In genomic region chr20:58513580-58514285, GRCh38 we compare ENCODE assay signal across 22 cellular contexts. TPM values are rescaled to one million over a fixed set of nuclear protein-coding genes. Genes with fewer than 3 reads are reported as not detected.
DNase-seq lines count a peak whose midpoint lies in the region; FAIRE-seq and TF ChIP-seq lines count a peak whose summit lies in the region.
"Had no signal": no experiment of that assay in that cellular context is flagged by ENCODE, and none has a peak within 500 bp of the region (broad histone marks: within the 10 kb centered on the region; RNA-seq: fewer than 3 reads in every experiment).

No MANE protein-coding gene starts in this region.

- DNase-seq in AG04449 (ENCODE audit: low read depth, low spot score) (no peak), H1 (ENCODE audit: low read depth in 1 of 2, low spot score in 2 of 2) (peak in 1 of 2 experiments; percentile 67), AG20443 (ENCODE audit: low spot score) (no peak), glomerular visceral epithelial cell (ENCODE audit: extremely low spot score) (no peak), Kasumi-1 (lab: John Stamatoyannopoulos, UW) (no peak)
- no peak for DNase-seq in activated naive CD4-positive, alpha-beta T cell (lab: John Stamatoyannopoulos, UW)
- DNase-seq: activated CD4-positive, alpha-beta T cell treated with anti-CD3 and anti-CD28 coated beads, Interleukin-2, amount 50 U/mL, for 4 hours; activated naive CD4-positive, alpha-beta T cell treated with anti-CD3 and anti-CD28 coated beads, Interleukin-2, amount 10 ng/mL, durations not matched to agents 7 days and 5 days; CD4-positive, alpha-beta memory T cell; cortex of kidney; DMS53; foreskin melanocyte; KBM-7; lower lobe of right lung; naive thymus-derived CD4-positive, alpha-beta T cell; NCI-H2081 treated with DMSO at 0.1 percent for 48 hours; NCI-H510A; testis had no signal

- H3K4me1 Mint-ChIP-seq in nephron, result peaks cover 20% of the 10 kb centered on the region
- H3K4me1 Mint-ChIP-seq: activated naive CD4-positive, alpha-beta T cell treated with anti-CD3 and anti-CD28 coated beads, Interleukin-2, amount 10 ng/mL, durations not matched to agents 7 days and 5 days; CD4-positive, alpha-beta memory T cell; naive thymus-derived CD4-positive, alpha-beta T cell had no signal

- H3K9ac ChIP-seq in HUES6 (ENCODE audit: low read length), result no peak overlapping the region
- no peak overlapping the region for H3K9ac ChIP-seq in H1 (replicated peaks in 1 of 4; ENCODE audit: extremely low read depth in 1 of 4, low read depth in 3 of 4, low read length in 3 of 4)

- H4K8ac ChIP-seq in H1 (ENCODE audit: extremely low read depth, insufficient read depth, low read length), result no peak overlapping the region

- peak overlapping the region; percentile 50 to 56 (median 51) for H3K4me3 Mint-ChIP-seq in nephron
- H3K4me3 Mint-ChIP-seq: activated naive CD4-positive, alpha-beta T cell treated with anti-CD3 and anti-CD28 coated beads, Interleukin-2, amount 10 ng/mL, durations not matched to agents 7 days and 5 days; CD4-positive, alpha-beta memory T cell; naive thymus-derived CD4-positive, alpha-beta T cell had no signal

- no peak for TF ChIP-seq EP300 in H1 (IDR thresholded peaks at IDR 0.05; ENCODE audit: borderline replicate concordance in 1 of 2, low read depth in 2 of 2, low read length in 2 of 2)

- peak overlapping the region; percentile 73 to 84 for H3K4me2 ChIP-seq in H1 (ENCODE audit: insufficient read depth in 1 of 2, low read depth in 2 of 2, low read length in 2 of 2)

- H3K27me3 ChIP-seq in HUES6 (ENCODE audit: control insufficient read depth, insufficient read depth, low read length) (peaks cover 70% of the 10 kb centered on the region), H1 (replicated peaks in 1 of 4; ENCODE audit: control insufficient read depth in 3 of 4, extremely low read depth in 1 of 4, insufficient read depth in 3 of 4, low read length in 3 of 4) (peaks cover 9 to 42% (median 37%) of the 10 kb centered on the region in 4 experiments)
- H3K27me3 ChIP-seq: testis had no signal

- H3K4me1 ChIP-seq in HUES6 (ENCODE audit: control insufficient read depth, insufficient read depth, low read length) (peaks cover 19% of the 10 kb centered on the region; the same call in 1 of the 2 replicates), H1 (replicated peaks in 1 of 4; ENCODE audit: control insufficient read depth in 3 of 4, insufficient read depth in 4 of 4, low read length in 3 of 4) (peaks cover 3 to 15% (median 8%) of the 10 kb centered on the region in 4 experiments)
- H3K4me1 ChIP-seq: lower lobe of right lung, prostate gland, testis had no signal

- H3K23ac ChIP-seq in H1 (ENCODE audit: insufficient read length), result no peak overlapping the region

- H3K36me3 ChIP-seq in HUES6 (ENCODE audit: control insufficient read depth, insufficient read depth, low read length) (no peaks in the 10 kb centered on the region), H1 (ENCODE audit: control insufficient read depth in 2 of 4, insufficient read depth in 4 of 4, low read length in 3 of 4) (no peaks in the 10 kb centered on the region)
- H3K36me3 ChIP-seq: lower lobe of right lung, prostate gland had no signal

- H3K36me3 Mint-ChIP-seq in nephron (ENCODE audit: low read depth), result no peaks in the 10 kb centered on the region
- H3K36me3 Mint-ChIP-seq: activated naive CD4-positive, alpha-beta T cell treated with anti-CD3 and anti-CD28 coated beads, Interleukin-2, amount 10 ng/mL, durations not matched to agents 7 days and 5 days; CD4-positive, alpha-beta memory T cell; naive thymus-derived CD4-positive, alpha-beta T cell had no signal

- TF ChIP-seq POLR2A in H1 (IDR thresholded peaks at IDR 0.05; ENCODE audit: control extremely low read depth in 1 of 2, low read depth in 2 of 2, low read length in 2 of 2), result no peak

- no peak overlapping the region for H2BK5ac ChIP-seq in H1 (ENCODE audit: low read depth, low read length)

- POLR2A ChIA-PET in AG04449 (lab: Yijun Ruan, JAX), result interaction anchor here (4.5 kb wide), 1 partner anchor 138 kb away, joined by 26 read pairs; the partner anchor contains the start of gene STX16
- POLR2A ChIA-PET in H1 (lab: Charles Lee; ENCODE audit: partially characterized antibody), result interaction anchor here (1.0 to 3.0 kb wide), 5 partner anchors 32 to 321 kb away, joined by 3 to 17 read pairs (median 3); partner anchors contain the start of gene STX16

- H3K27ac Mint-ChIP-seq in nephron, result no peak overlapping the region
- H3K27ac Mint-ChIP-seq: activated naive CD4-positive, alpha-beta T cell treated with anti-CD3 and anti-CD28 coated beads, Interleukin-2, amount 10 ng/mL, durations not matched to agents 7 days and 5 days; CD4-positive, alpha-beta memory T cell; naive thymus-derived CD4-positive, alpha-beta T cell had no signal

- H3K4ac ChIP-seq in H1 (replicated peaks; ENCODE audit: insufficient read length, low read depth, low read length), result no peak overlapping the region

- H3K27ac ChIP-seq in HUES6 (ENCODE audit: low read depth, low read length), result no peak overlapping the region
- no peak overlapping the region for H3K27ac ChIP-seq in H1 (ENCODE audit: low read depth, low read length)
- H3K27ac ChIP-seq: lower lobe of right lung, prostate gland, testis had no signal

- WGBS in H1 (ENCODE audit: extremely low coverage in 1 of 2, insufficient coverage in 1 of 2, insufficient read length in 1 of 2, insufficient replicate concordance in 2 of 2, low coverage in 1 of 2, low lambda C conversion rate in 2 of 2, missing lambda C conversion rate in 1 of 2), 2 experiments, result 69% methylated on average over 19 of the region's 19 CpGs; no CpG with 5 or more reads in 1 of the 2 experiments

- no peaks in the 10 kb centered on the region for H3K27me3 Mint-ChIP-seq in nephron (ENCODE audit: low read depth)

- no peaks in the 10 kb centered on the region for H3K79me1 ChIP-seq in H1 (ENCODE audit: low read depth, low read length)

- no peak overlapping the region for H2BK20ac ChIP-seq in H1 (ENCODE audit: low read length)

- H3K4me3 ChIP-seq in AG04449 (ENCODE audit: low read depth, low read length) (peak overlapping the region; percentile 78), HUES6 (ENCODE audit: low read depth, low read length) (peak overlapping the region; percentile 79), H1 (ENCODE audit: extremely low read depth in 1 of 4, insufficient read depth in 2 of 4, low read depth in 3 of 4, low read length in 4 of 4) (peak overlapping the region; percentile 43 to 69 (median 56))
- H3K4me3 ChIP-seq: lower lobe of right lung had no signal

- TF ChIP-seq CTCF in AG04449 (IDR thresholded peaks at IDR 0.05; ENCODE audit: insufficient read depth, low read length, missing control alignments) (no peak), H1 (IDR thresholded peaks at IDR 0.05; ENCODE audit: control extremely low read depth in 1 of 3, insufficient read depth in 1 of 3, low read depth in 1 of 3, low read length in 3 of 3) (no peak), nephron (IDR thresholded peaks at IDR 0.05; ENCODE audit: unreplicated experiment in 3 of 3) (no peak)

- no peak for TF ChIP-seq RAD21 in H1 (IDR thresholded peaks at IDR 0.05 in 1 of 2, conservative IDR thresholded peaks at IDR 0.05 in 1 of 2; ENCODE audit: low read depth in 2 of 2, low read length in 2 of 2)

- H4K91ac ChIP-seq in H1 (replicated peaks; ENCODE audit: insufficient read length, low read length), result peak overlapping the region; percentile 15

- H3K23me2 ChIP-seq in H1 (ENCODE audit: low read depth, low read length), result peaks cover 16% of the 10 kb centered on the region

- H2BK12ac ChIP-seq in H1 (ENCODE audit: low read depth, low read length), result peak overlapping the region; percentile 27; the same call in 1 of the 2 replicates

- no peaks in the 10 kb centered on the region for H4K20me1 ChIP-seq in H1 (replicated peaks in 1 of 2; ENCODE audit: control insufficient read depth in 1 of 2, insufficient read depth in 2 of 2, low read length in 2 of 2)

- H2BK15ac ChIP-seq in H1 (ENCODE audit: low read length), result no peak overlapping the region

- no peak overlapping the region for H3K56ac ChIP-seq in H1 (replicated peaks; ENCODE audit: insufficient read length, low read depth, low read length)

- no peak overlapping the region for H4K5ac ChIP-seq in H1 (ENCODE audit: insufficient read length, low read depth, low read length)

- H3K9me3 Mint-ChIP-seq in nephron, result no peaks in the 10 kb centered on the region
- H3K9me3 Mint-ChIP-seq: activated naive CD4-positive, alpha-beta T cell treated with anti-CD3 and anti-CD28 coated beads, Interleukin-2, amount 10 ng/mL, durations not matched to agents 7 days and 5 days; CD4-positive, alpha-beta memory T cell; naive thymus-derived CD4-positive, alpha-beta T cell had no signal

- no peak overlapping the region for H2AFZ ChIP-seq in H1 (ENCODE audit: low read length)

- H3K14ac ChIP-seq in H1 (ENCODE audit: insufficient read length), result no peak overlapping the region

- no peaks in the 10 kb centered on the region for H3K79me2 ChIP-seq in H1 (ENCODE audit: control insufficient read depth in 1 of 2, insufficient read depth in 2 of 2, low read length in 2 of 2)

- H2BK120ac ChIP-seq in H1 (replicated peaks; ENCODE audit: low read depth, low read length), result no peak overlapping the region

- peak overlapping the region; percentile 96; the same call in 1 of the 2 replicates for H3K18ac ChIP-seq in H1 (ENCODE audit: extremely low read depth, low read length)

- H3K9me3 ChIP-seq in HUES6 (ENCODE audit: control insufficient read depth, insufficient read depth, low read depth, low read length), result peaks cover 7% of the 10 kb centered on the region
- H3K9me3 ChIP-seq in H1 (ENCODE audit: insufficient read depth in 2 of 2, low read depth in 1 of 2, low read length in 1 of 2), result peaks cover 0 to 2% of the 10 kb centered on the region in 2 experiments; a peak in 1 of 4 replicates
- H3K9me3 ChIP-seq: lower lobe of right lung, prostate gland, testis had no signal

- no peak overlapping the region; the same call in 1 of the 2 replicates for H2AK5ac ChIP-seq in H1 (ENCODE audit: low read depth, low read length)

- FAIRE-seq in H1 (lab: Jason Lieb, UNC), result no peak

- CTCF ChIA-PET in AG04449 (lab: Yijun Ruan, JAX) (interaction anchor here (1.2 to 2.2 kb wide), 4 partner anchors 11 to 277 kb away, joined by 3 to 7 read pairs (median 3); partner anchors contain the start of gene STX16), H1 (lab: Charles Lee; ENCODE audit: partially characterized antibody) (interaction anchor here (0.6 to 6.4 kb wide), 8 partner anchors 15 to 1018 kb away, joined by 3 to 27 read pairs (median 4); partner anchors contain the start of gene STX16)

TF ChIP-seq in H1, 55 proteins besides CTCF, POLR2A, EP300 and RAD21 (continues in another document):
- no peak for TF ChIP-seq SP2 (IDR thresholded peaks at IDR 0.05; ENCODE audit: low read length)

RNA-seq across cellular contexts. Expression of gene APCDD1L, which starts 1.5 kb away (rescaled TPM):
- total RNA-seq in H1 (2021; fragmentation: NEBNext Ultra II Directional; extraction: Animal tissue kit (Norgen Biotek cat#: 25700)), result 3.1 and 3.2 TPM in 2 replicates
- polyA plus RNA-seq in H1 (2011; rRNA removed), result 0.83 and 1.8 TPM in 2 replicates
- 0.88 TPM for polyA plus RNA-seq in H1 (2011; cell fraction: cytosol; rRNA removed)
- 1.9 TPM for polyA plus RNA-seq in H1 (2011; cell fraction: nucleus; rRNA removed)
- polyA plus RNA-seq in H1 (2012, experiment 1 of 2), result 1.2 to 1.9 TPM (median 1.7 TPM) in 4 replicates
- 1.6 TPM for polyA plus RNA-seq in H1 (2012, experiment 2 of 2)
- 6.9 TPM for polyA plus RNA-seq in H1 (2013, experiment 1 of 2)
- 7.1 TPM for polyA plus RNA-seq in H1 (2013, experiment 2 of 2)
- 0.41 and 0.73 TPM in 2 replicates for polyA minus RNA-seq in H1 (2011; rRNA and poly(A)+ RNA removed)
- 1.5 TPM for polyA minus RNA-seq in H1 (2011; cell fraction: cytosol; rRNA and poly(A)+ RNA removed)
- 2.0 TPM for polyA minus RNA-seq in H1 (2011; cell fraction: nucleus; rRNA and poly(A)+ RNA removed)
- total RNA-seq: A673; CD4-positive, alpha-beta memory T cell; lower lobe of right lung; naive thymus-derived CD4-positive, alpha-beta T cell had no signal
